1 cellular context compared by ENCODE assay signal in the genomic region with DNA sequence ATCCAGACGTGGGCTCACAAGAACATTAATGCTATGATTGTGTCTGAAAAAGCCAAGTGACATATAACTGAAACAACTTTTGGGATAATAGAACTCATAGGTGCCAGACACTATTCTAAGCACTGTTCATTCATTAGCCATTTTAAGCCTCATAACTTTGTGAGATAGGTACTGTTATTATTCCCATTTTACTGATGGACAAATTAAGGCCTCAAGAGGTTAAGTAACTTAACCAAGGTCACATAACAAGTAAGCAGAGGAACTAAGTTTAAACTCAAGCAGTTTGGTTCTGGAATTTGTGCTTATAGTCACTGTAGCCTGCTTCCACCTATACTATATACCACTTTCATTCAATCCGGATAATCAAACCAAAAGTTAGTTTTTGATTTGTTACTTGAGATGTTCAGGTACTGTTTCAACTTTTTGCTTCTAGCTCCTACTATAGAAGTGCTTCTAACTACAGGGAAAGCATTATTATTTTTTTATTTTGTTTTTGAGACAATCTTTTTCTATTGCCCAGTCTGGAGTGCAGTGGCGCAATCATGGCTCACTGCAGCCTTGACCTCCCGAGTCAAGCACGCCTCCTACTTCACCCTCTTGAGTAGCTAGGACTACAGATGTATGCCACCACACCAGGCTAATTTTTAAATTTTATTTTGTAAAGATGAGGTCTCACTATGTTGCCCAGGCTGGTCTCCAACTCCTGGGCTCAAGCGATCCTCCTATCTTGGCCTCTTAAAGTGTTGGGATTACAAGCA.
TF ChIP-seq lines count a peak whose summit lies in the region.

No MANE protein-coding gene starts in this region.

TF ChIP-seq in HepG2, 621 proteins besides CTCF, POLR2A, EP300 and RAD21:
- TF ChIP-seq IKZF1 (IDR thresholded peaks at IDR 0.05), result no peak
- TF ChIP-seq ERF (CRISPR knock-in tag; IDR thresholded peaks at IDR 0.05), result no peak
- TF ChIP-seq GTF3A (CRISPR knock-in tag; conservative IDR thresholded peaks at IDR 0.05), result no peak
- no peak for TF ChIP-seq ZNF746 (CRISPR knock-in tag; IDR thresholded peaks at IDR 0.05)
- TF ChIP-seq, protein P1, sequence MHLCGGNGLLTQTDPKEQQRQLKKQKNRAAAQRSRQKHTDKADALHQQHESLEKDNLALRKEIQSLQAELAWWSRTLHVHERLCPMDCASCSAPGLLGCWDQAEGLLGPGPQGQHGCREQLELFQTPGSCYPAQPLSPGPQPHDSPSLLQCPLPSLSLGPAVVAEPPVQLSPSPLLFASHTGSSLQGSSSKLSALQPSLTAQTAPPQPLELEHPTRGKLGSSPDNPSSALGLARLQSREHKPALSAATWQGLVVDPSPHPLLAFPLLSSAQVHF (CRISPR knock-in tag; IDR thresholded peaks at IDR 0.05), result no peak
- TF ChIP-seq, protein P2, sequence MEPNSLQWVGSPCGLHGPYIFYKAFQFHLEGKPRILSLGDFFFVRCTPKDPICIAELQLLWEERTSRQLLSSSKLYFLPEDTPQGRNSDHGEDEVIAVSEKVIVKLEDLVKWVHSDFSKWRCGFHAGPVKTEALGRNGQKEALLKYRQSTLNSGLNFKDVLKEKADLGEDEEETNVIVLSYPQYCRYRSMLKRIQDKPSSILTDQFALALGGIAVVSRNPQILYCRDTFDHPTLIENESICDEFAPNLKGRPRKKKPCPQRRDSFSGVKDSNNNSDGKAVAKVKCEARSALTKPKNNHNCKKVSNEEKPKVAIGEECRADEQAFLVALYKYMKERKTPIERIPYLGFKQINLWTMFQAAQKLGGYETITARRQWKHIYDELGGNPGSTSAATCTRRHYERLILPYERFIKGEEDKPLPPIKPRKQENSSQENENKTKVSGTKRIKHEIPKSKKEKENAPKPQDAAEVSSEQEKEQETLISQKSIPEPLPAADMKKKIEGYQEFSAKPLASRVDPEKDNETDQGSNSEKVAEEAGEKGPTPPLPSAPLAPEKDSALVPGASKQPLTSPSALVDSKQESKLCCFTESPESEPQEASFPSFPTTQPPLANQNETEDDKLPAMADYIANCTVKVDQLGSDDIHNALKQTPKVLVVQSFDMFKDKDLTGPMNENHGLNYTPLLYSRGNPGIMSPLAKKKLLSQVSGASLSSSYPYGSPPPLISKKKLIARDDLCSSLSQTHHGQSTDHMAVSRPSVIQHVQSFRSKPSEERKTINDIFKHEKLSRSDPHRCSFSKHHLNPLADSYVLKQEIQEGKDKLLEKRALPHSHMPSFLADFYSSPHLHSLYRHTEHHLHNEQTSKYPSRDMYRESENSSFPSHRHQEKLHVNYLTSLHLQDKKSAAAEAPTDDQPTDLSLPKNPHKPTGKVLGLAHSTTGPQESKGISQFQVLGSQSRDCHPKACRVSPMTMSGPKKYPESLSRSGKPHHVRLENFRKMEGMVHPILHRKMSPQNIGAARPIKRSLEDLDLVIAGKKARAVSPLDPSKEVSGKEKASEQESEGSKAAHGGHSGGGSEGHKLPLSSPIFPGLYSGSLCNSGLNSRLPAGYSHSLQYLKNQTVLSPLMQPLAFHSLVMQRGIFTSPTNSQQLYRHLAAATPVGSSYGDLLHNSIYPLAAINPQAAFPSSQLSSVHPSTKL (CRISPR knock-in tag; IDR thresholded peaks at IDR 0.05), result no peak
- TF ChIP-seq ZNF629 (CRISPR knock-in tag; conservative IDR thresholded peaks at IDR 0.05), result peak; percentile 55
